In the genomic region with DNA sequence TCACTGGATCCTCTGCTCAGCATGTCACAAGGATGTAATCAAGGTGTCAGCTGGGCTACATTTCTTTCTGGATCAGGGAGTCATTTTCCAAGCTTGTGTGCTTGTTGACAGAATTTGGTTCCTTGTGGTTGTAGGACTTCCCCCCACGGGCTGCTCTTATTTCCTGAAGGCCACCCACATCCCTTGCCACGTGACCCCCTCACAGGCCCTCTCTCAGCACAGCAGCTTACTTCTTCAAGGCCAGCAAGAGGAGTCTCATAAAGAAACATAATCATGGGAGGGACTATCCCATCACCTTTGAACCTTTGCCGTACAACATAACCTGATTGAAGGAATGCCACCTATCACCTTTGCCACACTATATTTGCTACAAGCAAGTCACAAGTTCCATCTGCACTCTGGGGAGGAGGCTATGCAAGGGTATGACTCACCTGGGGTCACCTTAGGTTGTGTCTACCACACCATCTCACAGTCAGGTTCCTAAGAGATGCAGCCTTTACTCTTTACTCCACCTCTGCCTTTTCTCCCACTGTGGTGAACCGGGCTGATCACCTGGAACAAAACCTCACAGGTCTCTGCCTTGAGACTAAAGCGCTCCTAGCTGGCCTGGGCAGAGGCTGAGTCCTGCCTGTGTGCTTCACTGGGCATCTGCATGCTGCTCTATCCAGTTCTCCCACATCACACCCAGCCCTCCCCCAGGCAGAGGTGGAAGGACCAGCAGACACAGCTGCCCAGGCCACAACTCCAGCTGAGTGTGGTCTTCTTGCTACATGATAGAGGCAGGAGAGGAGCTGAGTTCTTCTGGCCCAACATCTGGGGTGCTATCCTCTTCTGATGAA, we compare ENCODE assay signal across 19 cellular contexts. TPM values are rescaled to one million over a fixed set of nuclear protein-coding genes. Genes with fewer than 3 reads are reported as not detected.
A peak's percentile ranks its signal among the peaks of the same experiment; 100 is the strongest.
DNase-seq lines count a peak whose midpoint lies in the region; ATAC-seq, FAIRE-seq and TF ChIP-seq lines count a peak whose summit lies in the region.
"Had no signal": no experiment of that assay in that cellular context is flagged by ENCODE, and none has a peak within 500 bp of the region (broad histone marks: within the 10 kb centered on the region; RNA-seq: fewer than 3 reads in every experiment).

No MANE protein-coding gene starts in this region.

- H3K9me2 ChIP-seq in GM23248 (ENCODE audit: insufficient read depth), result no peaks in the 10 kb centered on the region

- WGBS in GM23248 (ENCODE audit: low coverage in 1 of 2, low lambda C conversion rate in 2 of 2, missing lambda C conversion rate in 2 of 2), 2 experiments, result 49 to 52% methylated on average over 5 of the region's 5 CpGs

- ATAC-seq in activated T-helper 17 cell treated with anti-CD3 and anti-CD28 coated beads, Interleukin-2, amount 50 U/mL, for 72 hours (replicated peaks), result peak; percentile 69

- H3K36me3 Mint-ChIP-seq in CD14-positive monocyte, result no peaks in the 10 kb centered on the region
- no peaks in the 10 kb centered on the region for H3K36me3 Mint-ChIP-seq in activated T-helper 17 cell treated with anti-CD3 and anti-CD28 coated beads, Interleukin-2, amount 50 U/mL, for 72 hours (ENCODE audit: low read depth)

- H3K4me1 ChIP-seq in GM23248 (ENCODE audit: insufficient read depth) (no peaks in the 10 kb centered on the region), mucosa of rectum (ENCODE audit: control insufficient read depth in 2 of 2, insufficient read depth in 2 of 2, low read length in 2 of 2) (peaks cover 3 to 4% of the 10 kb centered on the region in 2 donors)
- H3K4me1 ChIP-seq: breast epithelium, prostate gland, upper lobe of left lung had no signal

- H3K4me2 ChIP-seq in GM23248 (ENCODE audit: unreplicated experiment), result no peak overlapping the region

- no peaks in the 10 kb centered on the region for H3K4me1 Mint-ChIP-seq in CD14-positive monocyte
- peaks cover 6% of the 10 kb centered on the region for H3K4me1 Mint-ChIP-seq in activated T-helper 17 cell treated with anti-CD3 and anti-CD28 coated beads, Interleukin-2, amount 50 U/mL, for 72 hours

- in situ Hi-C loops in GM23248 (cut with MboI), result no loop called here

- H3K9me3 ChIP-seq in GM23248 (ENCODE audit: low read depth), result no peaks in the 10 kb centered on the region
- no peaks in the 10 kb centered on the region for H3K9me3 ChIP-seq in mucosa of rectum (ENCODE audit: control insufficient read depth in 2 of 2, low read length in 2 of 2)
- H3K9me3 ChIP-seq: prostate gland had no signal

- no peak for FAIRE-seq in D721Med (lab: Jason Lieb, UNC)
- FAIRE-seq: keratinocyte had no signal

- H4K20me1 ChIP-seq in GM23248 (ENCODE audit: insufficient read depth), result no peaks in the 10 kb centered on the region

- H3K27ac ChIP-seq in GM23248, result no peak overlapping the region
- H3K27ac ChIP-seq in mucosa of rectum (ENCODE audit: low read depth in 2 of 2, low read length in 2 of 2), result peak overlapping the region; percentile 44 to 52
- H3K27ac ChIP-seq: breast epithelium, C4-2B, prostate gland, upper lobe of left lung had no signal

- H3K4me3 Mint-ChIP-seq in CD14-positive monocyte, result no peak overlapping the region
- H3K4me3 Mint-ChIP-seq in activated T-helper 17 cell treated with anti-CD3 and anti-CD28 coated beads, Interleukin-2, amount 50 U/mL, for 72 hours, result peak overlapping the region; percentile 18

- intact Hi-C loops in CD14-positive monocyte (cut with micrococcal nuclease), result no loop called here

- no peak overlapping the region for H3K9ac ChIP-seq in GM23248
- no peak overlapping the region for H3K9ac ChIP-seq in mucosa of rectum (ENCODE audit: low read depth in 1 of 2, low read length in 2 of 2)

- H3K4me3 ChIP-seq in GM23248, result no peak overlapping the region
- no peak overlapping the region for H3K4me3 ChIP-seq in mucosa of rectum (ENCODE audit: low read length in 2 of 2)
- H3K4me3 ChIP-seq: breast epithelium, prostate gland, upper lobe of left lung had no signal

- no peak for TF ChIP-seq CTCF in CD14-positive monocyte (IDR thresholded peaks at IDR 0.05)
- no peak for TF ChIP-seq CTCF in D721Med (IDR thresholded peaks at IDR 0.05; ENCODE audit: insufficient read depth, missing control alignments)

- peaks cover 7 to 20% (median 12%) of the 10 kb centered on the region in 7 donors for H3K9me3 Mint-ChIP-seq in CD14-positive monocyte
- H3K9me3 Mint-ChIP-seq in activated T-helper 17 cell treated with anti-CD3 and anti-CD28 coated beads, Interleukin-2, amount 50 U/mL, for 72 hours, result peaks cover 5% of the 10 kb centered on the region

- H3K27ac Mint-ChIP-seq in CD14-positive monocyte, result no peak overlapping the region
- peak overlapping the region; percentile 73 for H3K27ac Mint-ChIP-seq in activated T-helper 17 cell treated with anti-CD3 and anti-CD28 coated beads, Interleukin-2, amount 50 U/mL, for 72 hours

- H3F3A ChIP-seq in GM23248 (ENCODE audit: insufficient read depth), result no peaks in the 10 kb centered on the region

- no peak overlapping the region for H2AFZ ChIP-seq in GM23248

- H3K27me3 ChIP-seq in GM23248 (replicated peaks; ENCODE audit: insufficient read depth) (no peaks in the 10 kb centered on the region), mucosa of rectum (ENCODE audit: control insufficient read depth in 2 of 2, insufficient read depth in 2 of 2, low read length in 2 of 2) (no peaks in the 10 kb centered on the region)
- H3K27me3 ChIP-seq: breast epithelium, upper lobe of left lung had no signal

- peaks cover 1 to 6% (median 3%) of the 10 kb centered on the region in 3 donors for H3K27me3 Mint-ChIP-seq in CD14-positive monocyte (ENCODE audit: low read depth in 3 of 3)
- peaks cover 5% of the 10 kb centered on the region for H3K27me3 Mint-ChIP-seq in activated T-helper 17 cell treated with anti-CD3 and anti-CD28 coated beads, Interleukin-2, amount 50 U/mL, for 72 hours

- H3K36me3 ChIP-seq in GM23248 (ENCODE audit: low read depth), result no peaks in the 10 kb centered on the region
- H3K36me3 ChIP-seq in mucosa of rectum (ENCODE audit: control insufficient read depth in 2 of 2, insufficient read depth in 2 of 2, low read length in 2 of 2), result no peaks in the 10 kb centered on the region
- H3K36me3 ChIP-seq: breast epithelium, prostate gland, upper lobe of left lung had no signal

- no peaks in the 10 kb centered on the region for H3K79me2 ChIP-seq in GM23248 (ENCODE audit: insufficient read depth)

- DNase-seq in CD14-positive monocyte (ENCODE audit: low spot score), result peak; percentile 11
- peak; percentile 10 for DNase-seq in GM23248
- no peak for DNase-seq in NCI-H2029 (lab: John Stamatoyannopoulos, UW)
- DNase-seq in DMS 273 treated with DMSO at 0.1 percent for 48 hours (lab: John Stamatoyannopoulos, UW), result no peak
- no peak for DNase-seq in D721Med (ENCODE audit: insufficient read length, low spot score)
- DNase-seq: activated effector memory CD4-positive, alpha-beta T cell treated with Interleukin-2 at 50 U/mL for 16 hours; GOT3; IMR-90; NCI-H1436; NCI-H345; stimulated activated CD4-positive, alpha-beta T cell treated with anti-CD3 and anti-CD28 coated beads, Interleukin-15, amount 100 ng/mL, for 24 hours; upper lobe of left lung had no signal

RNA-seq across cellular contexts. Expression of gene RAB6B, which starts 13.5 kb away (rescaled TPM):
- under 1 TPM in 1 of 2 donors, not detected in 1; 0.46 TPM for polyA plus RNA-seq in CD14-positive monocyte
- 0.38 and 0.76 TPM in 2 replicates for total RNA-seq in GM23248 (2014; rRNA removed; shearing (Covaris generic))
- 0.59 and 0.67 TPM in 2 replicates for polyA plus RNA-seq in GM23248 (2016; fragmentation: Nextera tagmentation; extraction: Ambion mirVana)
- 1 to 10 TPM in 1 of 2 donors, under 1 TPM in 1; 0.19 to 3.1 TPM for total RNA-seq in activated T-helper 17 cell treated with anti-CD3 and anti-CD28 coated beads, Interleukin-2, amount 50 U/mL, for 72 hours
- total RNA-seq: OCI-LY7 had no signal

Comparison
In these comparisons a context has a peak if more than half of its experiments do, and no peak if none do; other contexts are left out.
1. DNase-seq: peak in CD14-positive monocyte (single experiment) and GM23248 (single experiment); none in NCI-H2029 (single experiment), DMS 273 treated with DMSO at 0.1 percent for 48 hours (single experiment) and D721Med (single experiment).